2 cellular contexts compared by ENCODE assay signal in genomic region chr2:96906719-96907404, GRCh38.
TF ChIP-seq lines count a peak whose summit lies in the region.

No MANE protein-coding gene starts in this region.

TF ChIP-seq in GM23338, 12 proteins besides CTCF, POLR2A, EP300 and RAD21:
- TF ChIP-seq ZNF331 (CRISPR knock-in tag; IDR thresholded peaks at IDR 0.05; ENCODE audit: low read depth), result no peak
- no peak for TF ChIP-seq EZH2phosphoT487 (IDR thresholded peaks at IDR 0.05; ENCODE audit: unreplicated experiment)
- TF ChIP-seq, protein P1, sequence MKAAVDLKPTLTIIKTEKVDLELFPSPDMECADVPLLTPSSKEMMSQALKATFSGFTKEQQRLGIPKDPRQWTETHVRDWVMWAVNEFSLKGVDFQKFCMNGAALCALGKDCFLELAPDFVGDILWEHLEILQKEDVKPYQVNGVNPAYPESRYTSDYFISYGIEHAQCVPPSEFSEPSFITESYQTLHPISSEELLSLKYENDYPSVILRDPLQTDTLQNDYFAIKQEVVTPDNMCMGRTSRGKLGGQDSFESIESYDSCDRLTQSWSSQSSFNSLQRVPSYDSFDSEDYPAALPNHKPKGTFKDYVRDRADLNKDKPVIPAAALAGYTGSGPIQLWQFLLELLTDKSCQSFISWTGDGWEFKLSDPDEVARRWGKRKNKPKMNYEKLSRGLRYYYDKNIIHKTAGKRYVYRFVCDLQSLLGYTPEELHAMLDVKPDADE (IDR thresholded peaks at IDR 0.05), result no peak
- TF ChIP-seq ZNF114 (CRISPR knock-in tag; IDR thresholded peaks at IDR 0.05), result no peak
- TF ChIP-seq NANOG (IDR thresholded peaks at IDR 0.05; ENCODE audit: borderline replicate concordance), result no peak

TF ChIP-seq in HepG2, 621 proteins besides CTCF, POLR2A, EP300 and RAD21:
- TF ChIP-seq ZNF274 (CRISPR knock-in tag; IDR thresholded peaks at IDR 0.05) (0 out of 2 replicates have a peak, but pooled peaks have one; percentile 36), ZBTB10 (CRISPR knock-in tag; IDR thresholded peaks at IDR 0.05; ENCODE audit: borderline replicate concordance) (no peak), ZNF446 (CRISPR knock-in tag; IDR thresholded peaks at IDR 0.05) (no peak), ZBTB40 (IDR thresholded peaks at IDR 0.05) (no peak), ZBTB40 (CRISPR knock-in tag; IDR thresholded peaks at IDR 0.05) (0 out of 2 replicates have a peak, but pooled peaks have one; percentile 20), MTA3 (CRISPR knock-in tag; IDR thresholded peaks at IDR 0.05) (no peak), PTBP1 (IDR thresholded peaks at IDR 0.05; ENCODE audit: low read depth, low read length, poor library complexity, severe bottlenecking) (no peak), ZNF143 (CRISPR knock-in tag; IDR thresholded peaks at IDR 0.05) (no peak)
